ENCODE assay signal across 8 cellular contexts in genomic region chrX:106802388-106803275, GRCh38. TPM values are rescaled to one million over a fixed set of nuclear protein-coding genes. Genes with fewer than 3 reads are reported as not detected.
DNase-seq lines count a peak whose midpoint lies in the region; ATAC-seq and TF ChIP-seq lines count a peak whose summit lies in the region.

Gene TBC1D8B, plus strand, starts transcription at chrX:106802673. Its CDS starts 181 bp downstream, at chrX:106802854.

- peaks cover 35% of the 10 kb centered on the region for H3K27me3 Mint-ChIP-seq in activated CD8-positive, alpha-beta T cell treated with anti-CD3 and anti-CD28 coated beads for 36 hours

- DNase-seq in AG08395 (ENCODE audit: low spot score) (peak; percentile 81), NCI-H2171 treated with DMSO at 0.1 percent for 48 hours (lab: John Stamatoyannopoulos, UW) (peak; percentile 37), middle frontal gyrus (ENCODE audit: extremely low spot score, low spot score) (peak; percentile 45), superior temporal gyrus (ENCODE audit: extremely low spot score) (peak; percentile 89)
- DNase-seq in activated CD8-positive, alpha-beta T cell treated with anti-CD3 and anti-CD28 coated beads for 36 hours: peak; percentile 16

- CTCF ChIA-PET in activated CD8-positive, alpha-beta T cell treated with anti-CD3 and anti-CD28 coated beads for 36 hours (lab: Charles Lee): no interaction called here

- peak within 1 kb of the TSS; percentile 77 for H3K4me3 Mint-ChIP-seq in activated CD8-positive, alpha-beta T cell treated with anti-CD3 and anti-CD28 coated beads for 36 hours

- H3K27ac Mint-ChIP-seq in activated CD8-positive, alpha-beta T cell treated with anti-CD3 and anti-CD28 coated beads for 36 hours: no peak within 1 kb of the TSS

- no peak for TF ChIP-seq CTCF in activated CD8-positive, alpha-beta T cell treated with anti-CD3 and anti-CD28 coated beads for 36 hours (IDR thresholded peaks at IDR 0.05)

- H3K9me3 Mint-ChIP-seq in activated CD8-positive, alpha-beta T cell treated with anti-CD3 and anti-CD28 coated beads for 36 hours: no peaks in the 10 kb centered on the region

- ATAC-seq in HG03039 (IDR thresholded peaks at IDR 0.05; ENCODE audit: unreplicated experiment) (peak; percentile 100), esophagus mucosa (peak; percentile 97)
- peak; percentile 64 for ATAC-seq in activated CD8-positive, alpha-beta T cell treated with anti-CD3 and anti-CD28 coated beads for 36 hours

- POLR2A ChIA-PET in activated CD8-positive, alpha-beta T cell treated with anti-CD3 and anti-CD28 coated beads for 36 hours (lab: Charles Lee): no interaction called here

- peaks cover 3% of the 10 kb centered on the region for H3K4me1 Mint-ChIP-seq in activated CD8-positive, alpha-beta T cell treated with anti-CD3 and anti-CD28 coated beads for 36 hours (ENCODE audit: low read depth)

- no peaks in the 10 kb centered on the region for H3K36me3 Mint-ChIP-seq in activated CD8-positive, alpha-beta T cell treated with anti-CD3 and anti-CD28 coated beads for 36 hours (ENCODE audit: low read depth)

- intact Hi-C loops in activated CD8-positive, alpha-beta T cell treated with anti-CD3 and anti-CD28 coated beads for 36 hours (cut with micrococcal nuclease): no loop called here

- peak; percentile 30 for TF ChIP-seq POLR2A in GM18526 (IDR thresholded peaks at IDR 0.05; ENCODE audit: extremely low read depth, insufficient read length)

RNA-seq across cellular contexts. Expression of gene TBC1D8B, which starts in this region (rescaled TPM):
- under 1 TPM; 0.40 to 0.47 TPM for total RNA-seq in activated CD8-positive, alpha-beta T cell treated with anti-CD3 and anti-CD28 coated beads for 36 hours
- total RNA-seq in esophagus mucosa: 2.9 TPM

Comparison
In these comparisons a context has a peak if more than half of its experiments do, and no peak if none do; other contexts are left out.
1. Peak in every context shown above with its lines: DNase-seq and ATAC-seq.
2. Peak in DNase-seq and ATAC-seq in activated CD8-positive, alpha-beta T cell treated with anti-CD3 and anti-CD28 coated beads for 36 hours; RNA of the gene not detected or under 1 TPM.
3. DNase-seq: peak in every context shown above with its lines; median percentile 89 in superior temporal gyrus; 81 in AG08395; 45 in middle frontal gyrus; 37 in NCI-H2171 treated with DMSO at 0.1 percent for 48 hours; 16 in activated CD8-positive, alpha-beta T cell treated with anti-CD3 and anti-CD28 coated beads for 36 hours.